ENCODE assay signal across 14 cellular contexts in the genomic region with DNA sequence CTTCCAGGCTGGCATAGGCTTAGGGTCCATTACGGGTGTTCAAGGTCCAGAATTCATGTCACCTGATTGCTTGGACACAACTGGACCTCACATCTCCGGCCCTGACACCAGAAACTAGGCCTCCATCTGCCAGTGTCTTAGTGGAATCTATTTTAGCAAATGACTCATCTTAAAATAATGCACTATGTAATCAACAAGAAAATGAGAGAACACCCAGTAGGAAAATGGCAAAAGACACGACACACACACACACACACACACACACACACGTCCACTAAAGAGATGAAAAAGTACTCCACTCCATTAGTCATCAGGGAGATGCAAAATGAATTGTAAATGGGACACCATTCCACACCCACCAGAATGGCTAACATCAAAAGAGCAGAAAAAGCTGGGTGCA. TPM values are rescaled to one million over a fixed set of nuclear protein-coding genes. Genes with fewer than 3 reads are reported as not detected.
DNase-seq lines count a peak whose midpoint lies in the region; ATAC-seq, FAIRE-seq and TF ChIP-seq lines count a peak whose summit lies in the region.
"Had no signal": no experiment of that assay in that cellular context is flagged by ENCODE, and none has a peak within 500 bp of the region (broad histone marks: within the 10 kb centered on the region; RNA-seq: fewer than 3 reads in every experiment).

No MANE protein-coding gene starts in this region.

- H3K4me1 ChIP-seq in A549 = peaks cover 11% of the 10 kb centered on the region
- no peaks in the 10 kb centered on the region for H3K4me1 ChIP-seq in HEK293 (ENCODE audit: control insufficient read depth, insufficient read depth, low read length)
- no peaks in the 10 kb centered on the region for H3K4me1 ChIP-seq in adrenal gland (replicated peaks in 1 of 2)
- H3K4me1 ChIP-seq in left ventricle myocardium inferior = no peaks in the 10 kb centered on the region
- H3K4me1 ChIP-seq: upper lobe of right lung had no signal

- WGBS in A549 (ENCODE audit: missing lambda C conversion rate) = 47% methylated on average over 4 of the region's 4 CpGs
- WGBS in adrenal gland, 4 donors = 39 to 46% (median 42%) methylated on average over 4 of the region's 4 CpGs

- DNase-seq in A549 (ENCODE audit: low read depth in 1 of 2, low spot score in 1 of 2) (peak in 1 of 2 experiments; percentile 59), adrenal gland (peak in 4 of 7 donors; percentile 21 to 50 (median 34)), fibroblast of villous mesenchyme (ENCODE audit: low read depth) (peak; percentile 84), left ventricle myocardium inferior (no peak), NCI-H1694 treated with DMSO at 0.1 percent for 48 hours (lab: John Stamatoyannopoulos, UW) (no peak), GOT3 (lab: John Stamatoyannopoulos, UW) (no peak), UCSD-AML1 (lab: John Stamatoyannopoulos, UW; ENCODE audit: unreplicated experiment) (no peak)
- DNase-seq: activated CD4-positive, CD25-positive, alpha-beta regulatory T cell treated with anti-CD3 and anti-CD28 coated beads, Interleukin-2, amount 50 U/mL, for 72 hours; activated effector memory CD4-positive, alpha-beta T cell treated with anti-CD3 and anti-CD28 coated beads, Interleukin-2, amount 50 U/mL, for 16 hours; NCI-H2081 treated with DMSO at 0.1 percent for 48 hours had no signal

- peak overlapping the region; percentile 4; the same call in 1 of the 3 replicates for H3K4me2 ChIP-seq in A549

- TF ChIP-seq POLR2A in A549 (IDR thresholded peaks at IDR 0.05; ENCODE audit: low read length) = no peak
- TF ChIP-seq POLR2A in adrenal gland (IDR thresholded peaks at IDR 0.05) = no peak

- no peak for TF ChIP-seq EP300 in A549 (IDR thresholded peaks at IDR 0.05)

- POLR2A ChIA-PET in A549 (lab: Yijun Ruan, JAX) = no interaction called here
- POLR2A ChIA-PET in HEK293 (lab: Yijun Ruan, JAX) = no interaction called here

- peak; percentile 81 for FAIRE-seq in A549 (lab: Jason Lieb, UNC)

- no peak for TF ChIP-seq RAD21 in A549 (conservative IDR thresholded peaks at IDR 0.05 in 1 of 2, IDR thresholded peaks at IDR 0.05 in 1 of 2)

- TF ChIP-seq CTCF in A549 (IDR thresholded peaks at IDR 0.05) (no peak), HEK293 (tag by site-specific recombination; IDR thresholded peaks at IDR 0.05) (no peak), adrenal gland (IDR thresholded peaks at IDR 0.05) (no peak), fibroblast of villous mesenchyme (IDR thresholded peaks at IDR 0.05; ENCODE audit: insufficient read depth, low read depth, low read length) (no peak), left ventricle myocardium inferior (IDR thresholded peaks at IDR 0.05; ENCODE audit: borderline replicate concordance) (no peak)

- peak in 1 of 2 experiments; percentile 27; a peak in 2 of 6 replicates for ATAC-seq in A549
- ATAC-seq: left lobe of liver, upper lobe of right lung had no signal

- no peak overlapping the region for H3K27ac ChIP-seq in A549
- no peak overlapping the region for H3K27ac ChIP-seq in HEK293 (ENCODE audit: extremely low read depth, low read depth, low read length)
- no peak overlapping the region for H3K27ac ChIP-seq in adrenal gland
- no peak overlapping the region for H3K27ac ChIP-seq in left ventricle myocardium inferior (replicated peaks)
- H3K27ac ChIP-seq: C4-2B, upper lobe of right lung had no signal

- H3K36me3 ChIP-seq in HEK293 (ENCODE audit: control insufficient read depth in 2 of 2, insufficient read depth in 1 of 2, low read length in 2 of 2) (no peaks in the 10 kb centered on the region), adrenal gland (replicated peaks in 1 of 2) (no peaks in the 10 kb centered on the region), left ventricle myocardium inferior (no peaks in the 10 kb centered on the region)
- H3K36me3 ChIP-seq: upper lobe of right lung had no signal

- H3K27me3 ChIP-seq in adrenal gland (no peaks in the 10 kb centered on the region), left ventricle myocardium inferior (ENCODE audit: low read depth) (peaks cover 35% of the 10 kb centered on the region)
- H3K27me3 ChIP-seq: upper lobe of right lung had no signal

- intact Hi-C loops in adrenal gland (cut with DNase I) = no loop called here
- intact Hi-C loops in left ventricle myocardium inferior (cut with micrococcal nuclease) = no loop called here

- CTCF ChIA-PET in A549 (lab: Yijun Ruan, JAX) = no interaction called here
- CTCF ChIA-PET in HEK293 (lab: Yijun Ruan, JAX) = interaction anchor here (0.7 kb wide), 1 partner anchor 58 kb away, joined by 6 read pairs; no protein-coding TSS in a partner anchor

- H3K9me3 ChIP-seq in A549 (no peaks in the 10 kb centered on the region), HEK293 (ENCODE audit: control insufficient read depth, insufficient read depth, low read depth, low read length) (no peaks in the 10 kb centered on the region), adrenal gland (replicated peaks in 1 of 3) (no peaks in the 10 kb centered on the region), left ventricle myocardium inferior (replicated peaks) (no peaks in the 10 kb centered on the region)
- H3K9me3 ChIP-seq: upper lobe of right lung had no signal

- H3K4me3 ChIP-seq in A549 = no peak overlapping the region
- H3K4me3 ChIP-seq in HEK293 (ENCODE audit: low read depth, low read length) = no peak overlapping the region
- no peak overlapping the region for H3K4me3 ChIP-seq in adrenal gland
- H3K4me3 ChIP-seq in fibroblast of villous mesenchyme (ENCODE audit: low read depth, low read length) = no peak overlapping the region
- no peak overlapping the region for H3K4me3 ChIP-seq in left ventricle myocardium inferior
- H3K4me3 ChIP-seq: upper lobe of right lung had no signal

TF ChIP-seq in A549, 52 proteins besides CTCF, POLR2A, EP300 and RAD21:
- TF ChIP-seq CHD2 (IDR thresholded peaks at IDR 0.05; ENCODE audit: low read length, partially characterized antibody) (no peak), FOSL2 (IDR thresholded peaks at IDR 0.05) (0 out of 2 replicates have a peak, but pooled peaks have one; percentile 19), FOSL2 (CRISPR knock-in tag; IDR thresholded peaks at IDR 0.05) (peak; percentile 63), JUNB (IDR thresholded peaks at IDR 0.05) (0 out of 2 replicates have a peak, but pooled peaks have one; percentile 34)
TF ChIP-seq in A549: peak in this region for 2.

TF ChIP-seq in HEK293, 187 proteins besides CTCF, POLR2A, EP300 and RAD21 (continues in another document):
- TF ChIP-seq ZNF248 (tag by site-specific recombination; IDR thresholded peaks at IDR 0.05) = no peak
- no peak for TF ChIP-seq ZNF48 (tag by site-specific recombination; IDR thresholded peaks at IDR 0.05)
- no peak for TF ChIP-seq ZNF26 (tag by site-specific recombination; IDR thresholded peaks at IDR 0.05)
- peak; percentile 47; the same call in 1 of the 2 replicates for TF ChIP-seq ZNF394 (tag by site-specific recombination; IDR thresholded peaks at IDR 0.05; ENCODE audit: borderline replicate concordance)
- TF ChIP-seq ZBTB21 (tag by site-specific recombination; IDR thresholded peaks at IDR 0.05) = no peak
- TF ChIP-seq ZBTB17 (tag by site-specific recombination; IDR thresholded peaks at IDR 0.05) = no peak

RNA-seq across cellular contexts. Expression of gene APBA2, which starts 11.2 kb away (rescaled TPM):
- polyA plus RNA-seq in A549 (2011; rRNA removed) (10.9 and 11.4 TPM in 2 replicates), A549 (2017; fragmentation: RNase III; extraction: RNeasy Plus Mini Kit Qiagen cat#74134 plus additional on column Dnase treatment) (12.2 to 14.6 TPM (median 12.6 TPM) in 3 replicates), adrenal gland (1 to 10 TPM; 2.1 to 6.9 (median 3.1) TPM)
- polyA plus RNA-seq in A549 (2012; cell fraction: cytosol; rRNA removed) = 17.6 and 19.7 TPM in 2 replicates
- 28.2 and 29.7 TPM in 2 replicates for polyA plus RNA-seq in A549 (2012; cell fraction: nucleus; rRNA removed)
- polyA minus RNA-seq in A549 (2011; rRNA and poly(A)+ RNA removed) = 13.4 and 16.5 TPM in 2 replicates
- total RNA-seq in adrenal gland (10 to 100 TPM in 1 of 8 donors, 1 to 10 TPM in 7; 2.2 to 13.2 (median 4.7) TPM), fibroblast of villous mesenchyme (4.7 and 10.0 TPM in 2 replicates), left ventricle myocardium inferior (0.38 TPM)

RNA-seq across cellular contexts. Expression of gene GOLGA6L7, which starts 48.5 kb away (rescaled TPM):
- not detected in 2 replicates for polyA plus RNA-seq in A549 (2011; rRNA removed)
- not detected in 2 replicates for polyA plus RNA-seq in A549 (2012; cell fraction: cytosol; rRNA removed)
- not detected in 2 replicates for polyA plus RNA-seq in A549 (2012; cell fraction: nucleus; rRNA removed)
- polyA plus RNA-seq in A549 (2017; fragmentation: RNase III; extraction: RNeasy Plus Mini Kit Qiagen cat#74134 plus additional on column Dnase treatment) = not detected in 3 replicates
- polyA minus RNA-seq in A549 (2011; rRNA and poly(A)+ RNA removed) = not detected in 2 replicates
- total RNA-seq in adrenal gland = not detected
- polyA plus RNA-seq in adrenal gland = not detected
- total RNA-seq in fibroblast of villous mesenchyme = not detected in 2 replicates
- not detected for total RNA-seq in left ventricle myocardium inferior
- total RNA-seq: left lobe of liver, upper lobe of right lung had no signal

Comparison
In these comparisons a context has a peak if more than half of its experiments do, and no peak if none do; other contexts are left out.
1. DNase-seq: peak in adrenal gland (4 of 7) and fibroblast of villous mesenchyme (single experiment); none in left ventricle myocardium inferior (single experiment), NCI-H1694 treated with DMSO at 0.1 percent for 48 hours (single experiment), GOT3 (single experiment) and UCSD-AML1 (single experiment).